In genomic region chr17:78041401-78042179, GRCh38 we compare ENCODE assay signal across 8 cellular contexts.
DNase-seq lines count a peak whose midpoint lies in the region; ATAC-seq and TF ChIP-seq lines count a peak whose summit lies in the region.

No MANE protein-coding gene starts in this region.

- H2AFZ ChIP-seq in parathyroid adenoma, result no peak overlapping the region
- H2AFZ ChIP-seq in GM23338, result no peak overlapping the region

- peak overlapping the region; percentile 70 for H3K4me2 ChIP-seq in parathyroid adenoma (ENCODE audit: low read length)
- H3K4me2 ChIP-seq in GM23338, result no peak overlapping the region

- TF ChIP-seq CTCF in parathyroid adenoma (IDR thresholded peaks at IDR 0.05) (no peak), GM23338 (conservative IDR thresholded peaks at IDR 0.05; ENCODE audit: low read depth in 2 of 2) (no peak)

- H3K27me3 Mint-ChIP-seq in CD8-positive, alpha-beta memory T cell, result peaks cover 0 to 3% of the 10 kb centered on the region in 2 donors
- peaks cover 7% of the 10 kb centered on the region for H3K27me3 Mint-ChIP-seq in GM23338 (ENCODE audit: insufficient read depth, low read depth, poor library complexity)

- no peaks in the 10 kb centered on the region for H3F3A ChIP-seq in GM23338 (replicated peaks; ENCODE audit: low read depth)

- H3K79me2 ChIP-seq in parathyroid adenoma, result peaks cover 9% of the 10 kb centered on the region
- no peaks in the 10 kb centered on the region; the same call in 1 of the 2 replicates for H3K79me2 ChIP-seq in GM23338 (replicated peaks; ENCODE audit: insufficient read depth)

- peak overlapping the region in 6 of 8 donors; percentile 38 to 75 (median 53) for H3K27ac Mint-ChIP-seq in CD8-positive, alpha-beta memory T cell
- no peak overlapping the region for H3K27ac Mint-ChIP-seq in GM23338

- no peaks in the 10 kb centered on the region for H3K36me3 ChIP-seq in CD8-positive, alpha-beta memory T cell (ENCODE audit: insufficient read depth, low read length)
- H3K36me3 ChIP-seq in SJSA1 (peaks cover 9% of the 10 kb centered on the region), parathyroid adenoma (ENCODE audit: control insufficient read depth, insufficient read depth, low read length) (no peaks in the 10 kb centered on the region), GM23338 (ENCODE audit: insufficient read depth) (no peaks in the 10 kb centered on the region)

- H3K4me3 Mint-ChIP-seq in CD8-positive, alpha-beta memory T cell, result peak overlapping the region in 3 of 7 donors; percentile 2 to 72 (median 54)
- no peak overlapping the region for H3K4me3 Mint-ChIP-seq in GM23338

- no peaks in the 10 kb centered on the region for H3K9me2 ChIP-seq in GM23338 (ENCODE audit: insufficient read depth)

- POLR2A ChIA-PET in CD8-positive, alpha-beta memory T cell (lab: Charles Lee), result interaction anchor here (0.7 kb wide), 1 partner anchor 84 kb away, joined by 5 read pairs; no protein-coding TSS in a partner anchor

- H3K9me3 ChIP-seq in CD8-positive, alpha-beta memory T cell (ENCODE audit: low read length), result no peaks in the 10 kb centered on the region
- H3K9me3 ChIP-seq in SJSA1 (replicated peaks) (no peaks in the 10 kb centered on the region), parathyroid adenoma (ENCODE audit: control insufficient read depth, low read length) (no peaks in the 10 kb centered on the region)

- peaks cover 56 to 79% (median 58%) of the 10 kb centered on the region in 3 donors for H3K4me1 Mint-ChIP-seq in CD8-positive, alpha-beta memory T cell
- peaks cover 10% of the 10 kb centered on the region; the same call in 2 of the 3 replicates for H3K4me1 Mint-ChIP-seq in GM23338

- H3K4me3 ChIP-seq in CD8-positive, alpha-beta memory T cell (ENCODE audit: low read length), result no peak overlapping the region
- peak overlapping the region; percentile 46 for H3K4me3 ChIP-seq in SJSA1
- H3K4me3 ChIP-seq in parathyroid adenoma (ENCODE audit: low read depth, low read length), result peak overlapping the region; percentile 57
- H3K4me3 ChIP-seq in GM23338, result no peak overlapping the region

- H3K9me3 Mint-ChIP-seq in CD8-positive, alpha-beta memory T cell, result no peaks in the 10 kb centered on the region
- H3K9me3 Mint-ChIP-seq in GM23338, result no peaks in the 10 kb centered on the region

- H3K4me1 ChIP-seq in CD8-positive, alpha-beta memory T cell (ENCODE audit: insufficient read depth, low read length), result peaks cover 12% of the 10 kb centered on the region
- H3K4me1 ChIP-seq in SJSA1 (replicated peaks) (peaks cover 27% of the 10 kb centered on the region), parathyroid adenoma (peaks cover 10% of the 10 kb centered on the region), GM23338 (ENCODE audit: insufficient read depth) (no peaks in the 10 kb centered on the region)

- DNase-seq in CD8-positive, alpha-beta memory T cell, result no peak
- no peak for DNase-seq in SJSA1 (ENCODE audit: low read depth in 1 of 2, low spot score in 2 of 2)
- DNase-seq in epithelial cell of prostate (ENCODE audit: low read depth, low spot score), result no peak
- DNase-seq in NCI-H446 treated with DMSO at 0.1 percent for 48 hours (lab: John Stamatoyannopoulos, UW), result no peak
- no peak for DNase-seq in GM23338 (ENCODE audit: low spot score)

- H3K27ac ChIP-seq in CD8-positive, alpha-beta memory T cell (ENCODE audit: low read depth, low read length), result no peak overlapping the region
- peak overlapping the region; percentile 84 for H3K27ac ChIP-seq in SJSA1
- peak overlapping the region; percentile 54 for H3K27ac ChIP-seq in epithelial cell of prostate
- peak overlapping the region; percentile 11 for H3K27ac ChIP-seq in parathyroid adenoma
- no peak overlapping the region; the same call in 1 of the 2 replicates for H3K27ac ChIP-seq in GM23338 (ENCODE audit: low read depth)

- H4K20me1 ChIP-seq in GM23338 (replicated peaks; ENCODE audit: insufficient read depth), result 0 out of 2 replicates have a peak, but pooled peaks cover 11% of the 10 kb centered on the region

- H3K27me3 ChIP-seq in CD8-positive, alpha-beta memory T cell (ENCODE audit: insufficient read depth, low read length, poor library complexity, severe bottlenecking), result no peaks in the 10 kb centered on the region
- no peaks in the 10 kb centered on the region for H3K27me3 ChIP-seq in SJSA1 (replicated peaks)
- H3K27me3 ChIP-seq in parathyroid adenoma (ENCODE audit: control insufficient read depth, insufficient read depth, low read length), result no peaks in the 10 kb centered on the region
- no peaks in the 10 kb centered on the region for H3K27me3 ChIP-seq in GM23338 (ENCODE audit: insufficient read depth)

- CTCF ChIA-PET in CD8-positive, alpha-beta memory T cell (lab: Charles Lee), result interaction anchor here (0.6 to 1.1 kb wide), 2 partner anchors 21 to 188 kb away, joined by 3 to 4 read pairs; no protein-coding TSS in a partner anchor

- ATAC-seq in GM19397 (IDR thresholded peaks at IDR 0.05; ENCODE audit: unreplicated experiment), result no peak
- ATAC-seq in GM18517 (IDR thresholded peaks at IDR 0.05; ENCODE audit: unreplicated experiment), result no peak
- no peak for ATAC-seq in GM23338

- H3K36me3 Mint-ChIP-seq in CD8-positive, alpha-beta memory T cell, result peaks cover 3 to 62% (median 21%) of the 10 kb centered on the region in 3 donors
- H3K36me3 Mint-ChIP-seq in GM23338 (ENCODE audit: low read depth), result peaks cover 36% of the 10 kb centered on the region

- H3K9ac ChIP-seq in parathyroid adenoma, result no peak overlapping the region

TF ChIP-seq in GM23338, 12 proteins besides CTCF, POLR2A, EP300 and RAD21 (continues in another document):
- no peak for TF ChIP-seq CREB1 (CRISPR knock-in tag; IDR thresholded peaks at IDR 0.05; ENCODE audit: low read depth)
- TF ChIP-seq ETS1 (IDR thresholded peaks at IDR 0.05), result no peak
- no peak for TF ChIP-seq EZH2 (IDR thresholded peaks at IDR 0.05; ENCODE audit: low read depth, unreplicated experiment)
- no peak for TF ChIP-seq STAT1 (IDR thresholded peaks at IDR 0.05; ENCODE audit: unreplicated experiment)
- TF ChIP-seq ZNF114 (CRISPR knock-in tag; IDR thresholded peaks at IDR 0.05), result no peak
- TF ChIP-seq JUNB (IDR thresholded peaks at IDR 0.05; ENCODE audit: unreplicated experiment), result no peak
- no peak for TF ChIP-seq EZH2phosphoT487 (IDR thresholded peaks at IDR 0.05; ENCODE audit: unreplicated experiment)
- TF ChIP-seq REST (IDR thresholded peaks at IDR 0.05; ENCODE audit: unreplicated experiment), result no peak
- no peak for TF ChIP-seq NANOG (IDR thresholded peaks at IDR 0.05; ENCODE audit: borderline replicate concordance)
- TF ChIP-seq POLR2AphosphoS5 (IDR thresholded peaks at IDR 0.05; ENCODE audit: low read depth), result no peak

Comparison
In these comparisons a context has a peak if more than half of its experiments do, and no peak if none do; other contexts are left out.
1. H3K27ac ChIP-seq: peak in SJSA1 (single experiment), epithelial cell of prostate (single experiment) and parathyroid adenoma (single experiment); none in CD8-positive, alpha-beta memory T cell (single experiment) and GM23338 (single experiment).
2. H3K4me3 ChIP-seq: peak in SJSA1 (single experiment) and parathyroid adenoma (single experiment); none in CD8-positive, alpha-beta memory T cell (single experiment) and GM23338 (single experiment).